Comparison of ENCODE assay signal across 1 cellular context in genomic region chr13:50679321-50679720, GRCh38.
TF ChIP-seq lines count a peak whose summit lies in the region.

No MANE protein-coding gene starts in this region.

TF ChIP-seq in GM23338, 12 proteins besides CTCF, POLR2A, EP300 and RAD21 (continued from another document):
- TF ChIP-seq REST (IDR thresholded peaks at IDR 0.05; ENCODE audit: unreplicated experiment) = no peak
- no peak for TF ChIP-seq CREB1 (CRISPR knock-in tag; IDR thresholded peaks at IDR 0.05; ENCODE audit: low read depth)
- no peak for TF ChIP-seq EZH2phosphoT487 (IDR thresholded peaks at IDR 0.05; ENCODE audit: unreplicated experiment)
- TF ChIP-seq POLR2AphosphoS5 (IDR thresholded peaks at IDR 0.05; ENCODE audit: low read depth) = no peak
- no peak for TF ChIP-seq ETS1 (IDR thresholded peaks at IDR 0.05)
- TF ChIP-seq ZNF331 (CRISPR knock-in tag; IDR thresholded peaks at IDR 0.05; ENCODE audit: low read depth) = no peak
- TF ChIP-seq NANOG (IDR thresholded peaks at IDR 0.05; ENCODE audit: borderline replicate concordance) = no peak
- TF ChIP-seq JUNB (IDR thresholded peaks at IDR 0.05; ENCODE audit: unreplicated experiment) = no peak
